8 cellular contexts compared by ENCODE assay signal in the genomic region with DNA sequence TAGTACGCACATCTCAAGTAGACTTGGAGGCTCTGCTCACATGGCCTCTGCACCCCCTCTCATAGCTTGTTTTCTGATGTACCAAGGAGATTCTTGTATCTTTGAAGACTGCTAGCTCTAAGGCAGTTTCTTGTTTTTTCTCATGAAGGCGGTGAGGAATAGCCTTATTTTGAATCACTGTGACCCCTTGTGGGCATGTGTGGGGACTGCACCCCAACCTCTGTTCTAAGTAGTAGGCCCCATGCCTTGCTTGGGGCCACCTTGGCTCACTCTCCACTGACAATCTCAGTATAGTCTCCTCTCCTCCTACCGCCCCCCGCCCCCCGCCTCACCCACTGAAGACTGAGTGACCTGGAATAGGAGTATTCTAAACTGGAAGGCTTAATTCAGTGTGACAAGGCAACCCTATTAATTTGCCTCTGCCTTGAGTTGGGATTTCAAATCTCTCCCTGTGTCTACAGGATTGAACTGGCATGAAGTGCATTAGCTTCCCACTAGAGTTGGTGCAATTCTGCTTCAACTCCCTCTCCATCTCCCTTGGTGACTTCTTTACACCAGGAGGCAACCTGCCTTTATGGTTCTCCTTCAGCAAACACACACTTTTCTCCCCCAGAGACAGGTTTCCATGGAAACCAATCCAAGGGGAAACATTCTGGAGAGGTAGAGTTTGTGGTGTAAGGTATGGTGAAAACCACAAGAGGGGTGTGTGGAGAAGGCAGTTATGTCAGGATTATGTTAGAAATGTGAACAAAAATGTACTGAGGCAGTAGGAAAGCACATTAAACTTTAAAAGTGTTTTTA.
A peak's percentile ranks its signal among the peaks of the same experiment; 100 is the strongest.
DNase-seq lines count a peak whose midpoint lies in the region; ATAC-seq, FAIRE-seq and TF ChIP-seq lines count a peak whose summit lies in the region.

No MANE protein-coding gene starts in this region.

- H3K4me1 ChIP-seq in SJCRH30 = no peaks in the 10 kb centered on the region
- no peaks in the 10 kb centered on the region for H3K4me1 ChIP-seq in prostate gland (replicated peaks)

- H3K9me3 ChIP-seq in SJCRH30 (replicated peaks) (no peaks in the 10 kb centered on the region), prostate gland (no peaks in the 10 kb centered on the region)

- TF ChIP-seq POLR2A in GM12891 (IDR thresholded peaks at IDR 0.05; ENCODE audit: low read depth, low read length) (no peak), prostate gland (IDR thresholded peaks at IDR 0.05) (no peak)

- H3K27ac ChIP-seq in SJCRH30 = no peak overlapping the region
- no peak overlapping the region for H3K27ac ChIP-seq in prostate gland

- H3K4me3 ChIP-seq in SJCRH30 (no peak overlapping the region), prostate gland (no peak overlapping the region)

- WGBS in prostate gland = 57% methylated on average over 5 of the region's 5 CpGs

- H3K27me3 ChIP-seq in SJCRH30 (no peaks in the 10 kb centered on the region), prostate gland (replicated peaks; ENCODE audit: insufficient read depth) (no peaks in the 10 kb centered on the region)

- intact Hi-C loops in head of caudate nucleus (cut with DNase I) (no loop called here), prostate gland (cut with DNase I) (no loop called here)

- TF ChIP-seq CTCF in prostate gland (IDR thresholded peaks at IDR 0.05) = peak; percentile 35 to 42 (median 37)

- peak; percentile 80 for FAIRE-seq in GM12891 (lab: Jason Lieb, UNC)

- ATAC-seq in HG03469 (IDR thresholded peaks at IDR 0.05; ENCODE audit: unreplicated experiment) (peak; percentile 65), GM21515 (IDR thresholded peaks at IDR 0.05; ENCODE audit: unreplicated experiment) (no peak), GM18870 (IDR thresholded peaks at IDR 0.05; ENCODE audit: unreplicated experiment) (no peak)

- H3K36me3 ChIP-seq in SJCRH30 (no peaks in the 10 kb centered on the region), prostate gland (no peaks in the 10 kb centered on the region)

- DNase-seq in GM12891 (ENCODE audit: insufficient read length, low spot score) = peak; percentile 24
- DNase-seq in SJCRH30 = peak; percentile 32 to 63
- DNase-seq in activated naive CD4-positive, alpha-beta T cell (lab: John Stamatoyannopoulos, UW) = peak in 3 of 4 experiments; percentile 3 to 32 (median 22)
- DNase-seq in head of caudate nucleus = peak in 40 of 42 donors; percentile 18 to 82 (median 60)
- peak; percentile 23 for DNase-seq in prostate gland (ENCODE audit: low spot score)

TF ChIP-seq in GM12891, 5 proteins besides CTCF, POLR2A, EP300 and RAD21:
- no peak for TF ChIP-seq POLR2AphosphoS5 (IDR thresholded peaks at IDR 0.05; ENCODE audit: low read depth, low read length)
- no peak for TF ChIP-seq PAX5 (IDR thresholded peaks at IDR 0.05; ENCODE audit: insufficient read depth, low read length, severe bottlenecking)
- no peak for TF ChIP-seq SPI1 (IDR thresholded peaks at IDR 0.05; ENCODE audit: low read depth, low read length)
- no peak for TF ChIP-seq TAF1 (IDR thresholded peaks at IDR 0.05; ENCODE audit: low read depth, low read length)
- TF ChIP-seq POU2F2 (IDR thresholded peaks at IDR 0.05; ENCODE audit: low read depth, low read length) = no peak
